In the genomic region with DNA sequence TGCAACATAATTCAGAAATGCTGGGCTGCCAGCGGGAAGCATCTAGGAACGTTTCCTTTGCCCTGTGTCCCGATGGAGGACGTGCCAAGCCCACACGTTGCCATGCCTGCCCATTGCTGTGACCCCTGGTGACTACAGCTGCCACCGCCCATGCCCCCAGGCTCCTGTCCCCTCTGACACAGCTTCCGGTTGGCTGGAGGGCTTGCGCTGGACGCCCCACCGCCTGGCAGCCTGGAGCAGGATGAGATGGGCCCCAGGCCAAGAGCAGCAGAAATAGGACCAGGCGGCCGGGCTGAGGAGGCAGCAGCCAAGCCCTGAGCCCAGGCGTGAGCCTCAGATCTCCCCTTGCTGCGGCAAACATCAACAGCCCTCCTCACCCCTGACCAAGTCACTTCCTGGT, we compare ENCODE assay signal across 15 cellular contexts.
DNase-seq lines count a peak whose midpoint lies in the region; ATAC-seq and TF ChIP-seq lines count a peak whose summit lies in the region.
"Had no signal": no experiment of that assay in that cellular context is flagged by ENCODE, and none has a peak within 500 bp of the region (broad histone marks: within the 10 kb centered on the region; RNA-seq: fewer than 3 reads in every experiment).

No MANE protein-coding gene starts in this region.

- no peak overlapping the region for H3K9ac ChIP-seq in rectal smooth muscle tissue (ENCODE audit: low read length)

- no peaks in the 10 kb centered on the region for H3K9me3 Mint-ChIP-seq in activated T-cell treated with anti-CD3 and anti-CD28 coated beads, Interleukin-2, amount 50 U/mL, for 72 hours
- H3K9me3 Mint-ChIP-seq: activated naive CD4-positive, alpha-beta T cell treated with anti-CD3 and anti-CD28 coated beads, Interleukin-2, amount 50 U/mL, for 72 hours had no signal

- TF ChIP-seq CTCF in GM10266 (IDR thresholded peaks at IDR 0.05; ENCODE audit: control insufficient read depth, insufficient read depth, low read depth, missing control alignments), result no peak

- H3K4me3 ChIP-seq in rectal smooth muscle tissue (ENCODE audit: low read length), result no peak overlapping the region

- H3K27me3 ChIP-seq in rectal smooth muscle tissue (ENCODE audit: control insufficient read depth, insufficient read depth, low read length), result no peaks in the 10 kb centered on the region

- H3K4me1 Mint-ChIP-seq in activated T-cell treated with anti-CD3 and anti-CD28 coated beads, Interleukin-2, amount 50 U/mL, for 72 hours (ENCODE audit: low read depth), result no peaks in the 10 kb centered on the region

- H3K27ac Mint-ChIP-seq in activated T-cell treated with anti-CD3 and anti-CD28 coated beads, Interleukin-2, amount 50 U/mL, for 72 hours, result no peak overlapping the region
- H3K27ac Mint-ChIP-seq: activated naive CD4-positive, alpha-beta T cell treated with anti-CD3 and anti-CD28 coated beads, Interleukin-2, amount 50 U/mL, for 72 hours had no signal

- intact Hi-C loops in Right ventricle myocardium inferior (cut with DNase I) (loop anchor here (5.0 kb wide), 1 partner anchor 56 kb away; no protein-coding TSS in a partner anchor), cardiac septum (cut with DNase I) (no loop called here)

- ATAC-seq in Right ventricle myocardium inferior, result peak; percentile 43
- no peak for ATAC-seq in activated T-cell treated with anti-CD3 and anti-CD28 coated beads, Interleukin-2, amount 50 U/mL, for 72 hours (replicated peaks in 1 of 2)
- no peak for ATAC-seq in GM21529 (IDR thresholded peaks at IDR 0.05; ENCODE audit: unreplicated experiment)
- no peak for ATAC-seq in HG03469 (IDR thresholded peaks at IDR 0.05; ENCODE audit: unreplicated experiment)
- ATAC-seq: activated naive CD4-positive, alpha-beta T cell treated with anti-CD3 and anti-CD28 coated beads, Interleukin-2, amount 50 U/mL, for 72 hours had no signal

- peaks cover 3% of the 10 kb centered on the region for H3K4me1 ChIP-seq in rectal smooth muscle tissue (ENCODE audit: control insufficient read depth, insufficient read depth, low read length)

- DNase-seq in Right ventricle myocardium inferior (ENCODE audit: missing footprints) (peak; percentile 68), cardiac septum (ENCODE audit: low spot score) (no peak), iris pigment epithelial cell (ENCODE audit: low read depth) (peak; percentile 38), GM10266 (ENCODE audit: extremely low spot score) (no peak)
- no peak for DNase-seq in activated T-cell treated with anti-CD3 and anti-CD28 coated beads, Interleukin-2, amount 50 U/mL, for 72 hours
- DNase-seq: 8988T; NCI-H1694 treated with DMSO at 0.1 percent for 48 hours; NCI-H526; stimulated activated naive CD4-positive, alpha-beta T cell treated with Interleukin-2 at 50 U/mL for 16 hours; T-helper 1 cell had no signal

- peaks cover 0 to 2% of the 10 kb centered on the region in 2 donors for H3K36me3 Mint-ChIP-seq in activated T-cell treated with anti-CD3 and anti-CD28 coated beads, Interleukin-2, amount 50 U/mL, for 72 hours (ENCODE audit: insufficient read depth in 2 of 2)
- H3K36me3 Mint-ChIP-seq: activated naive CD4-positive, alpha-beta T cell treated with anti-CD3 and anti-CD28 coated beads, Interleukin-2, amount 50 U/mL, for 72 hours had no signal

- H3K27ac ChIP-seq in rectal smooth muscle tissue (ENCODE audit: low read depth, low read length), result peak overlapping the region; percentile 41
- H3K27ac ChIP-seq: C4-2B had no signal

- H3K4me3 Mint-ChIP-seq in activated T-cell treated with anti-CD3 and anti-CD28 coated beads, Interleukin-2, amount 50 U/mL, for 72 hours, result no peak overlapping the region

- peaks cover 13% of the 10 kb centered on the region for H3K36me3 ChIP-seq in rectal smooth muscle tissue (ENCODE audit: control insufficient read depth, insufficient read depth, low read length)

- H3K27me3 Mint-ChIP-seq in activated T-cell treated with anti-CD3 and anti-CD28 coated beads, Interleukin-2, amount 50 U/mL, for 72 hours (ENCODE audit: low read depth), result peaks cover 72% of the 10 kb centered on the region

Comparison
In these comparisons a context has a peak if more than half of its experiments do, and no peak if none do; other contexts are left out.
1. DNase-seq: peak in Right ventricle myocardium inferior (single experiment) and iris pigment epithelial cell (single experiment); none in cardiac septum (single experiment), GM10266 (single experiment) and activated T-cell treated with anti-CD3 and anti-CD28 coated beads, Interleukin-2, amount 50 U/mL, for 72 hours (0 of 2).